ENCODE assay signal across 7 cellular contexts in the genomic region with DNA sequence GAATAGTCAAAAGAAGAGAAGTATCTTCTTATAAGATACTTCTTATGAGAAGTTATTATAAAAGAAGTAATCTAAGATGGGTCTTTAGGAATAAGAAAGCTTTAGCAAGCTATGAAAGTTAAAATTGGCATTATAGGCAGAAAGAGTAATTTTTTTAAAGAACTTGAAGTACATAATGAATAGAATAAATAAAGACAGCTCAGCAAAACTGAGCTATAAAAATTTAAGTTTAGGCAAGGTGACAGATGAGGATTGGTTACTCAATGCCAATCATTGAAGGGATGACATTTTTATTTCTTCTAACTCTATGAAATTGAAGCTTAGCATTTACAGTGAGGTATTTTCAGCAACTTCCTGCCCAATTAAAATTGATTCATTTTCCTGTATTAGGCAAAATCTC.
"Had no signal": no experiment of that assay in that cellular context is flagged by ENCODE, and none has a peak within 500 bp of the region (broad histone marks: within the 10 kb centered on the region; RNA-seq: fewer than 3 reads in every experiment).

No MANE protein-coding gene starts in this region.

- FAIRE-seq: HTR-8/SVneo, K562 had no signal

- DNase-seq: GM23248, GOT3, H7, KG1 had no signal

- H3K9me3 ChIP-seq: HAP-1 had no signal

- H3K9ac ChIP-seq: GM23248 had no signal

- H2AFZ ChIP-seq: GM23248 had no signal

- H3K27ac ChIP-seq: GM23248 had no signal

- H3K36me3 ChIP-seq: HAP-1 had no signal

- H3K4me1 ChIP-seq: HAP-1 had no signal

- ATAC-seq: K562 had no signal

- H3K4me3 ChIP-seq: GM23248, HAP-1, K562 had no signal
